In genomic region chr12:54991992-54992377, GRCh38 we compare ENCODE assay signal across 13 cellular contexts. TPM values are rescaled to one million over a fixed set of nuclear protein-coding genes. Genes with fewer than 3 reads are reported as not detected.
DNase-seq lines count a peak whose midpoint lies in the region; ATAC-seq lines count a peak whose summit lies in the region.
"Had no signal": no experiment of that assay in that cellular context is flagged by ENCODE, and none has a peak within 500 bp of the region (broad histone marks: within the 10 kb centered on the region; RNA-seq: fewer than 3 reads in every experiment).

No MANE protein-coding gene starts in this region.

- H3K27ac Mint-ChIP-seq in activated CD4-positive, alpha-beta memory T cell treated with anti-CD3 and anti-CD28 coated beads for 36 hours = peak overlapping the region; percentile 91

- intact Hi-C loops in activated CD4-positive, alpha-beta memory T cell treated with anti-CD3 and anti-CD28 coated beads for 36 hours (cut with micrococcal nuclease) = loop anchor here (1.0 kb wide), 1 partner anchor 138 kb away; the partner anchor contains the start of gene MUCL1

- H3K27ac ChIP-seq in BLaER1 = peak overlapping the region; percentile 50
- H3K27ac ChIP-seq: uterus had no signal

- H3K4me3 ChIP-seq in BLaER1 = no peak overlapping the region
- H3K4me3 ChIP-seq: uterus had no signal

- H3K4me1 ChIP-seq in BLaER1 = peaks cover 35% of the 10 kb centered on the region
- H3K4me1 ChIP-seq: uterus had no signal

- no peaks in the 10 kb centered on the region for H3K27me3 Mint-ChIP-seq in activated CD4-positive, alpha-beta memory T cell treated with anti-CD3 and anti-CD28 coated beads for 36 hours

- CTCF ChIA-PET in activated CD4-positive, alpha-beta memory T cell treated with anti-CD3 and anti-CD28 coated beads for 36 hours (lab: Charles Lee) = interaction anchor here (0.8 to 13.6 kb wide), 23 partner anchors 8 to 333 kb away, joined by 3 to 697 read pairs (median 9); partner anchors contain the start of genes MUCL1 and TESPA1

- H3K27me3 ChIP-seq in BLaER1 = no peaks in the 10 kb centered on the region
- H3K27me3 ChIP-seq: uterus had no signal

- no peak for DNase-seq in activated CD4-positive, alpha-beta memory T cell treated with anti-CD3 and anti-CD28 coated beads for 36 hours
- DNase-seq in occipital lobe (lab: John Stamatoyannopoulos, UW) (no peak), HUDEP-2 (lab: John Stamatoyannopoulos, UW; ENCODE audit: unreplicated experiment in 76 of 76) (no peak), HK-2 (ENCODE audit: unreplicated experiment) (no peak)
- no peak for DNase-seq in stimulated activated CD4-positive, alpha-beta T cell treated with anti-CD3 and anti-CD28 coated beads, Interleukin-4, amount 100 ng/mL, for 24 hours
- DNase-seq: activated CD4-positive, alpha-beta T cell treated with anti-CD3 and anti-CD28 coated beads, Interleukin-2, amount 50 U/mL, for 1 hour; glutamatergic neuron; KG1; uterus had no signal

- peaks cover 2% of the 10 kb centered on the region for H3K9me3 Mint-ChIP-seq in activated CD4-positive, alpha-beta memory T cell treated with anti-CD3 and anti-CD28 coated beads for 36 hours

- H3K9ac ChIP-seq in BLaER1 = no peak overlapping the region

- H3K9me3 ChIP-seq in BLaER1 = no peaks in the 10 kb centered on the region
- H3K9me3 ChIP-seq: uterus had no signal

- ATAC-seq in GM18907 (IDR thresholded peaks at IDR 0.05; ENCODE audit: unreplicated experiment) (peak; percentile 43), HG02973 (IDR thresholded peaks at IDR 0.05; ENCODE audit: unreplicated experiment) (peak; percentile 55)

- POLR2A ChIA-PET in activated CD4-positive, alpha-beta memory T cell treated with anti-CD3 and anti-CD28 coated beads for 36 hours (lab: Charles Lee) = interaction anchor here (1.3 kb wide), 1 partner anchor 13 kb away, joined by 3 read pairs; no protein-coding TSS in a partner anchor

- no peak overlapping the region for H3K4me3 Mint-ChIP-seq in activated CD4-positive, alpha-beta memory T cell treated with anti-CD3 and anti-CD28 coated beads for 36 hours

- H3K4me1 Mint-ChIP-seq in activated CD4-positive, alpha-beta memory T cell treated with anti-CD3 and anti-CD28 coated beads for 36 hours (ENCODE audit: low read depth) = peaks cover 51% of the 10 kb centered on the region

- H3K36me3 Mint-ChIP-seq in activated CD4-positive, alpha-beta memory T cell treated with anti-CD3 and anti-CD28 coated beads for 36 hours = no peaks in the 10 kb centered on the region

- H3K4me2 ChIP-seq in BLaER1 = peak overlapping the region; percentile 59; the same call in 1 of the 2 replicates

- no peaks in the 10 kb centered on the region for H3K36me3 ChIP-seq in BLaER1
- H3K36me3 ChIP-seq: uterus had no signal

- no peaks in the 10 kb centered on the region for H4K20me1 ChIP-seq in BLaER1

RNA-seq across cellular contexts. Expression of gene TESPA1, which starts 7.4 kb away (rescaled TPM):
- total RNA-seq in activated CD4-positive, alpha-beta memory T cell treated with anti-CD3 and anti-CD28 coated beads for 36 hours = 10 to 100 TPM; 73.9 to 74.8 TPM
- total RNA-seq in occipital lobe = not detected
- total RNA-seq: myocyte had no signal

RNA-seq across cellular contexts. Expression of gene NEUROD4, which starts 27.8 kb away (rescaled TPM):
- total RNA-seq in activated CD4-positive, alpha-beta memory T cell treated with anti-CD3 and anti-CD28 coated beads for 36 hours = not detected
- 3.9 TPM for total RNA-seq in occipital lobe
- total RNA-seq: myocyte, uterus had no signal

Comparison
In these comparisons a context has a peak if more than half of its experiments do, and no peak if none do; other contexts are left out.
1. RNA of gene TESPA1, which starts 7.4 kb away (total RNA-seq): 73.9 to 74.8 TPM in activated CD4-positive, alpha-beta memory T cell treated with anti-CD3 and anti-CD28 coated beads for 36 hours; not detected in occipital lobe (single experiment); every median in the first group is over 10 times any median in the second.